1 cellular context compared by ENCODE assay signal in the genomic region with DNA sequence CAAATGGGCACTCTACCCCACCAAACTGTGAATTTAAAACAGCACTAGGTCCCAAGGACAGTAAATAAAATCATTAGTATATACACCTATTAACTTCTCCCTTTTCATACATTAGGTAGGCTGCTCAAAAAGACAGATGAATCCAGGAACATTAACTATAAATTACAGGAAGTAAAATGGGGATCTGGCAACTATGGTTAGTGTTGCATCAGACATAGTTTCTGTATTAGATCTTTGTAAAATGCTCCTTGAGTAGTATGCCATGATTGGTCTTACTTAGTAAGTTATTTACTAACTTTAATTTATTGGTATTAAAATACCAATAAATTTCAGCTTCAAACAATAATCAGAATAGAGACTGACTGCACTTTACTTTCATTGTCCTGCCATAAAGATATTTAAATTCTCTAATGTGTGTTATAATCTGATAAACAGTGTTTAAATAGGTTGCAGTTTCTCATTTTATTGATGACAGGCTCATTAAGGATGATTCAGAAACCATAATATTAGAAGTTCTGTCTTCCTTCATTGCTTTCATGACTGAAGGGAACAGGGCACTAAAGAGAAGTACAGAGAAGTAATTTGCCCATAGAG.
TF ChIP-seq lines count a peak whose summit lies in the region.

No MANE protein-coding gene starts in this region.

TF ChIP-seq in GM12878, 131 proteins besides CTCF, POLR2A, EP300 and RAD21 (continued from another document):
- TF ChIP-seq, protein P1, sequence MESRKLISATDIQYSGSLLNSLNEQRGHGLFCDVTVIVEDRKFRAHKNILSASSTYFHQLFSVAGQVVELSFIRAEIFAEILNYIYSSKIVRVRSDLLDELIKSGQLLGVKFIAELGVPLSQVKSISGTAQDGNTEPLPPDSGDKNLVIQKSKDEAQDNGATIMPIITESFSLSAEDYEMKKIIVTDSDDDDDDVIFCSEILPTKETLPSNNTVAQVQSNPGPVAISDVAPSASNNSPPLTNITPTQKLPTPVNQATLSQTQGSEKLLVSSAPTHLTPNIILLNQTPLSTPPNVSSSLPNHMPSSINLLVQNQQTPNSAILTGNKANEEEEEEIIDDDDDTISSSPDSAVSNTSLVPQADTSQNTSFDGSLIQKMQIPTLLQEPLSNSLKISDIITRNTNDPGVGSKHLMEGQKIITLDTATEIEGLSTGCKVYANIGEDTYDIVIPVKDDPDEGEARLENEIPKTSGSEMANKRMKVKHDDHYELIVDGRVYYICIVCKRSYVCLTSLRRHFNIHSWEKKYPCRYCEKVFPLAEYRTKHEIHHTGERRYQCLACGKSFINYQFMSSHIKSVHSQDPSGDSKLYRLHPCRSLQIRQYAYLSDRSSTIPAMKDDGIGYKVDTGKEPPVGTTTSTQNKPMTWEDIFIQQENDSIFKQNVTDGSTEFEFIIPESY (IDR thresholded peaks at IDR 0.05) = no peak
- TF ChIP-seq RELA (IDR thresholded peaks at IDR 0.05; ENCODE audit: borderline replicate concordance, partially characterized antibody) (no peak), PAX5 (IDR thresholded peaks at IDR 0.05; ENCODE audit: borderline replicate concordance, low read depth, low read length) (no peak), SIX5 (IDR thresholded peaks at IDR 0.05; ENCODE audit: low read depth, low read length, severe bottlenecking) (no peak), SUPT20H (IDR thresholded peaks at IDR 0.05; ENCODE audit: borderline replicate concordance, control insufficient read depth, low read depth, low read length) (no peak)
- TF ChIP-seq, protein P2, sequence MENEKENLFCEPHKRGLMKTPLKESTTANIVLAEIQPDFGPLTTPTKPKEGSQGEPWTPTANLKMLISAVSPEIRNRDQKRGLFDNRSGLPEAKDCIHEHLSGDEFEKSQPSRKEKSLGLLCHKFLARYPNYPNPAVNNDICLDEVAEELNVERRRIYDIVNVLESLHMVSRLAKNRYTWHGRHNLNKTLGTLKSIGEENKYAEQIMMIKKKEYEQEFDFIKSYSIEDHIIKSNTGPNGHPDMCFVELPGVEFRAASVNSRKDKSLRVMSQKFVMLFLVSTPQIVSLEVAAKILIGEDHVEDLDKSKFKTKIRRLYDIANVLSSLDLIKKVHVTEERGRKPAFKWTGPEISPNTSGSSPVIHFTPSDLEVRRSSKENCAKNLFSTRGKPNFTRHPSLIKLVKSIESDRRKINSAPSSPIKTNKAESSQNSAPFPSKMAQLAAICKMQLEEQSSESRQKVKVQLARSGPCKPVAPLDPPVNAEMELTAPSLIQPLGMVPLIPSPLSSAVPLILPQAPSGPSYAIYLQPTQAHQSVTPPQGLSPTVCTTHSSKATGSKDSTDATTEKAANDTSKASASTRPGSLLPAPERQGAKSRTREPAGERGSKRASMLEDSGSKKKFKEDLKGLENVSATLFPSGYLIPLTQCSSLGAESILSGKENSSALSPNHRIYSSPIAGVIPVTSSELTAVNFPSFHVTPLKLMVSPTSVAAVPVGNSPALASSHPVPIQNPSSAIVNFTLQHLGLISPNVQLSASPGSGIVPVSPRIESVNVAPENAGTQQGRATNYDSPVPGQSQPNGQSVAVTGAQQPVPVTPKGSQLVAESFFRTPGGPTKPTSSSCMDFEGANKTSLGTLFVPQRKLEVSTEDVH (IDR thresholded peaks at IDR 0.05; ENCODE audit: low read depth, partially characterized antibody) = no peak
TF ChIP-seq in GM12878: peak in this region for 0.
